Comparison of ENCODE assay signal across 23 cellular contexts in genomic region chr17:79630120-79630519, GRCh38. TPM values are rescaled to one million over a fixed set of nuclear protein-coding genes. Genes with fewer than 3 reads are reported as not detected.
DNase-seq lines count a peak whose midpoint lies in the region; ATAC-seq and TF ChIP-seq lines count a peak whose summit lies in the region.
"Had no signal": no experiment of that assay in that cellular context is flagged by ENCODE, and none has a peak within 500 bp of the region (broad histone marks: within the 10 kb centered on the region; RNA-seq: fewer than 3 reads in every experiment).

No MANE protein-coding gene starts in this region.

- no peak overlapping the region for H3K27ac ChIP-seq in aorta (ENCODE audit: low read depth in 1 of 2, low read length in 2 of 2)
- H3K27ac ChIP-seq: epithelial cell of prostate, pancreas, PC-9, SK-N-MC had no signal

- WGBS in aorta, 2 donors = 76% methylated on average over 14 of the region's 14 CpGs

- no peak for TF ChIP-seq CTCF in omental fat pad (IDR thresholded peaks at IDR 0.05)

- H3K36me3 ChIP-seq in aorta (ENCODE audit: control insufficient read depth in 1 of 2, insufficient read depth in 2 of 2, low read length in 1 of 2) = no peaks in the 10 kb centered on the region
- H3K36me3 ChIP-seq: pancreas had no signal

- intact Hi-C loops in cardiac septum (cut with DNase I) (no loop called here), left ventricle myocardium superior (cut with micrococcal nuclease) (no loop called here), aorta (cut with DNase I) (no loop called here)

- H3K27me3 ChIP-seq in aorta (ENCODE audit: control insufficient read depth in 1 of 2, insufficient read depth in 2 of 2, low read length in 1 of 2) = no peaks in the 10 kb centered on the region

- no peaks in the 10 kb centered on the region for H3K9me3 ChIP-seq in aorta (ENCODE audit: control insufficient read depth, low read length)
- H3K9me3 ChIP-seq: pancreas had no signal

- no peaks in the 10 kb centered on the region for H3K4me1 ChIP-seq in aorta (ENCODE audit: control insufficient read depth in 1 of 2, insufficient read depth in 2 of 2, low read length in 2 of 2)
- H3K4me1 ChIP-seq: pancreas had no signal

- DNase-seq in cardiac septum (ENCODE audit: low spot score) = peak; percentile 26
- no peak for DNase-seq in left ventricle myocardium superior
- peak; percentile 18 for DNase-seq in activated CD8-positive, alpha-beta memory T cell treated with anti-CD3 and anti-CD28 coated beads, Interleukin-2, amount 50 U/mL, for 48 hours
- peak; percentile 11 for DNase-seq in omental fat pad (ENCODE audit: low spot score)
- peak; percentile 20 to 33 for DNase-seq in aorta
- DNase-seq in medulla oblongata (ENCODE audit: extremely low spot score) = no peak
- DNase-seq in germinal center (ENCODE audit: low spot score) = no peak
- DNase-seq: activated naive CD8-positive, alpha-beta T cell treated with anti-CD3 and anti-CD28 coated beads for 36 hours; cortex of kidney; DMS79 treated with DMSO at 0.1 percent for 48 hours; GOT3; NCI-H774; T-helper 9 cell had no signal

- H3K4me3 ChIP-seq in aorta (ENCODE audit: low read length in 2 of 2) = no peak overlapping the region
- H3K4me3 ChIP-seq: pancreas, PC-9, SK-N-MC had no signal

- no peak for ATAC-seq in left ventricle myocardium superior
- ATAC-seq in omental fat pad (ENCODE audit: low FRiP score) = no peak
- no peak for ATAC-seq in aorta (ENCODE audit: low FRiP score)
- no peak for ATAC-seq in GM19397 (IDR thresholded peaks at IDR 0.05; ENCODE audit: unreplicated experiment)
- ATAC-seq: activated T-cell treated with anti-CD3 and anti-CD28 coated beads, Interleukin-2, amount 50 U/mL, for 4 hours; pancreas had no signal

RNA-seq across cellular contexts. Expression of gene RBFOX3, which starts 19.3 kb away (rescaled TPM):
- total RNA-seq in cardiac septum (not detected), left ventricle myocardium superior (not detected), omental fat pad (not detected), aorta (under 1 TPM in 1 of 2 donors, not detected in 1; 0.55 TPM)
- polyA plus RNA-seq in aorta = under 1 TPM; 0.13 TPM
- total RNA-seq: activated naive CD8-positive, alpha-beta T cell treated with anti-CD3 and anti-CD28 coated beads for 36 hours; activated T-cell treated with anti-CD3 and anti-CD28 coated beads, Interleukin-2, amount 50 U/mL, for 4 hours; CD4-positive, alpha-beta T cell; lower leg skin; MCF 10A; PC-9 had no signal
- polyA plus RNA-seq: AG04450 had no signal

Comparison
In these comparisons a context has a peak if more than half of its experiments do, and no peak if none do; other contexts are left out.
1. DNase-seq: peak in cardiac septum (single experiment), activated CD8-positive, alpha-beta memory T cell treated with anti-CD3 and anti-CD28 coated beads, Interleukin-2, amount 50 U/mL, for 48 hours (single experiment), omental fat pad (single experiment) and aorta (2 of 2); none in left ventricle myocardium superior (single experiment), medulla oblongata (single experiment) and germinal center (single experiment).